Comparison of ENCODE assay signal across 10 cellular contexts in the genomic region with DNA sequence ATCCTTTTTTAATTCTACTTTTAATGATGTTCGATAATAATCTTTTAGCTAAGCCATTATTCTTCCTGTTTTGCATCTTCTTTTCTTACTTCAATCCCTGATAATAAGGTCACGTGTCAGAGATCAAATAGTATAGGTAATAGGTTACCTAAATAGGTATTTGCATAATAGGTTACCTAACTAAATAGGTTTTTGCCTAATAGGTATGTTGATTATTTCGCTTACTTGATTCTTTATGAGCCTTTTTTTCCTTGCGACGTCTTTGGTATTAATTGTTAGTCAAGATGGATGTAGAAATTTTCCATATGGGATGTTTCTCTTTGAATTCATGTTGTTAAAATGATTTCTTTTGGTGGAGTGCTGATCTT. TPM values are rescaled to one million over a fixed set of nuclear protein-coding genes. Genes with fewer than 3 reads are reported as not detected.
DNase-seq lines count a peak whose midpoint lies in the region; FAIRE-seq and TF ChIP-seq lines count a peak whose summit lies in the region.
"Had no signal": no experiment of that assay in that cellular context is flagged by ENCODE, and none has a peak within 500 bp of the region (broad histone marks: within the 10 kb centered on the region; RNA-seq: fewer than 3 reads in every experiment).

No MANE protein-coding gene starts in this region.

- FAIRE-seq in D721Med (lab: Jason Lieb, UNC), result peak; percentile 71
- FAIRE-seq in H1 (lab: Jason Lieb, UNC), result no peak
- FAIRE-seq: small intestine had no signal

- H2BK15ac ChIP-seq in H1 (ENCODE audit: low read length), result no peak overlapping the region

- CTCF ChIA-PET in H1 (lab: Charles Lee; ENCODE audit: partially characterized antibody), result interaction anchor here (0.9 to 5.1 kb wide), 4 partner anchors 20 to 85 kb away, joined by 3 to 34 read pairs (median 3); no protein-coding TSS in a partner anchor

- no peak overlapping the region for H2BK20ac ChIP-seq in H1 (ENCODE audit: low read length)

- no peak for TF ChIP-seq RAD21 in H1 (IDR thresholded peaks at IDR 0.05 in 1 of 2, conservative IDR thresholded peaks at IDR 0.05 in 1 of 2; ENCODE audit: low read depth in 2 of 2, low read length in 2 of 2)

- peak overlapping the region; percentile 64 for H3K4me3 ChIP-seq in LNCaP clone FGC (ENCODE audit: low read depth, low read length)
- H3K4me3 ChIP-seq in H1 (ENCODE audit: extremely low read depth in 1 of 4, insufficient read depth in 2 of 4, low read depth in 3 of 4, low read length in 4 of 4), result peak overlapping the region in 2 of 4 experiments; percentile 14 to 82; a peak in 3 of 8 replicates
- H3K4me3 ChIP-seq in neural progenitor cell, result peak overlapping the region; percentile 83

- no peak for TF ChIP-seq CTCF in D721Med (IDR thresholded peaks at IDR 0.05; ENCODE audit: insufficient read depth, missing control alignments)
- no peak for TF ChIP-seq CTCF in LNCaP clone FGC (IDR thresholded peaks at IDR 0.05; ENCODE audit: control insufficient read depth, extremely low read depth, insufficient read depth)
- no peak for TF ChIP-seq CTCF in H1 (IDR thresholded peaks at IDR 0.05; ENCODE audit: control extremely low read depth in 1 of 3, insufficient read depth in 1 of 3, low read depth in 1 of 3, low read length in 3 of 3)
- no peak for TF ChIP-seq CTCF in neural progenitor cell (IDR thresholded peaks at IDR 0.05)

- H2BK120ac ChIP-seq in H1 (replicated peaks; ENCODE audit: low read depth, low read length), result no peak overlapping the region

- H4K5ac ChIP-seq in H1 (ENCODE audit: insufficient read length, low read depth, low read length), result no peak overlapping the region

- H3K79me2 ChIP-seq in H1 (ENCODE audit: control insufficient read depth in 1 of 2, insufficient read depth in 2 of 2, low read length in 2 of 2), result peaks cover 10 to 83% of the 10 kb centered on the region in 2 experiments; a peak in 3 of 4 replicates
- peaks cover 92% of the 10 kb centered on the region for H3K79me2 ChIP-seq in neural progenitor cell (ENCODE audit: low read depth)

- no peak for DNase-seq in D721Med (ENCODE audit: insufficient read length, low spot score)
- DNase-seq in LNCaP clone FGC (ENCODE audit: low read depth), result no peak
- DNase-seq in H1 (ENCODE audit: low read depth in 1 of 2, low spot score in 2 of 2), result no peak
- DNase-seq in neural progenitor cell (ENCODE audit: low spot score), result no peak
- no peak for DNase-seq in SKM-1 (lab: John Stamatoyannopoulos, UW; ENCODE audit: unreplicated experiment)
- DNase-seq in HCEC 1CT, result no peak
- no peak for DNase-seq in T-helper 1 cell
- no peak for DNase-seq in glomerular visceral epithelial cell (ENCODE audit: extremely low spot score)

- peaks cover 0 to 8% (median 0%) of the 10 kb centered on the region in 4 experiments; a peak in 2 of 8 replicates for H3K36me3 ChIP-seq in H1 (ENCODE audit: control insufficient read depth in 2 of 4, insufficient read depth in 4 of 4, low read length in 3 of 4)
- H3K36me3 ChIP-seq in neural progenitor cell, result peaks cover 16% of the 10 kb centered on the region

- no peaks in the 10 kb centered on the region for H3K79me1 ChIP-seq in H1 (ENCODE audit: low read depth, low read length)

- H3K27ac Mint-ChIP-seq in neural progenitor cell, result no peak overlapping the region
- H3K27ac Mint-ChIP-seq: activated naive CD4-positive, alpha-beta T cell treated with anti-CD3 and anti-CD28 coated beads, Interleukin-2, amount 10 ng/mL, durations not matched to agents 7 days and 5 days had no signal

- no peak overlapping the region for H3K18ac ChIP-seq in H1 (ENCODE audit: extremely low read depth, low read length)

- H2BK5ac ChIP-seq in H1 (ENCODE audit: low read depth, low read length), result no peak overlapping the region

- H3K4me1 Mint-ChIP-seq in neural progenitor cell, result peaks cover 11% of the 10 kb centered on the region

- H3K23me2 ChIP-seq in H1 (ENCODE audit: low read depth, low read length), result peaks cover 5% of the 10 kb centered on the region

- H3K9me3 Mint-ChIP-seq in neural progenitor cell, result no peaks in the 10 kb centered on the region
- H3K9me3 Mint-ChIP-seq: activated naive CD4-positive, alpha-beta T cell treated with anti-CD3 and anti-CD28 coated beads, Interleukin-2, amount 10 ng/mL, durations not matched to agents 7 days and 5 days had no signal

- H3K36me3 Mint-ChIP-seq in neural progenitor cell, result peaks cover 11% of the 10 kb centered on the region

- peak overlapping the region; percentile 52 to 96; a peak in 3 of 4 replicates for H3K4me2 ChIP-seq in H1 (ENCODE audit: insufficient read depth in 1 of 2, low read depth in 2 of 2, low read length in 2 of 2)
- H3K4me2 ChIP-seq in neural progenitor cell, result peak overlapping the region; percentile 94

- TF ChIP-seq POLR2A in H1 (IDR thresholded peaks at IDR 0.05; ENCODE audit: control extremely low read depth in 1 of 2, low read depth in 2 of 2, low read length in 2 of 2), result no peak

- H4K20me1 ChIP-seq in H1 (replicated peaks in 1 of 2; ENCODE audit: control insufficient read depth in 1 of 2, insufficient read depth in 2 of 2, low read length in 2 of 2), result peaks cover 0 to 6% of the 10 kb centered on the region in 2 experiments
- peaks cover 63% of the 10 kb centered on the region for H4K20me1 ChIP-seq in neural progenitor cell (ENCODE audit: low read depth)

- H3K9ac ChIP-seq in H1 (replicated peaks in 1 of 4; ENCODE audit: extremely low read depth in 1 of 4, low read depth in 3 of 4, low read length in 3 of 4) (no peak overlapping the region), neural progenitor cell (peak overlapping the region; percentile 17)

- peaks cover 3% of the 10 kb centered on the region for H3K27me3 Mint-ChIP-seq in neural progenitor cell (ENCODE audit: insufficient read depth, low read depth)
- H3K27me3 Mint-ChIP-seq: activated naive CD4-positive, alpha-beta T cell treated with anti-CD3 and anti-CD28 coated beads, Interleukin-2, amount 10 ng/mL, durations not matched to agents 7 days and 5 days had no signal

- 93% methylated on average over 5 of the region's 5 CpGs; no CpG with 5 or more reads in 1 of the 2 experiments for WGBS in H1 (ENCODE audit: extremely low coverage in 1 of 2, insufficient coverage in 1 of 2, insufficient read length in 1 of 2, insufficient replicate concordance in 2 of 2, low coverage in 1 of 2, low lambda C conversion rate in 2 of 2, missing lambda C conversion rate in 1 of 2), 2 experiments

- H3F3A ChIP-seq in neural progenitor cell (ENCODE audit: low read depth), result peaks cover 27% of the 10 kb centered on the region

- H2AFZ ChIP-seq in H1 (ENCODE audit: low read length) (no peak overlapping the region), neural progenitor cell (replicated peaks) (no peak overlapping the region)

- H3K4me3 Mint-ChIP-seq in neural progenitor cell, result no peak overlapping the region
- H3K4me3 Mint-ChIP-seq: activated naive CD4-positive, alpha-beta T cell treated with anti-CD3 and anti-CD28 coated beads, Interleukin-2, amount 10 ng/mL, durations not matched to agents 7 days and 5 days had no signal

- H3K23ac ChIP-seq in H1 (ENCODE audit: insufficient read length), result no peak overlapping the region

- POLR2A ChIA-PET in H1 (lab: Charles Lee; ENCODE audit: partially characterized antibody), result interaction anchor here (0.6 to 6.8 kb wide), 3 partner anchors 10 to 92 kb away, joined by 3 to 39 read pairs (median 5); no protein-coding TSS in a partner anchor

- H4K91ac ChIP-seq in H1 (replicated peaks; ENCODE audit: insufficient read length, low read length), result no peak overlapping the region

- H3K4me1 ChIP-seq in H1 (replicated peaks in 1 of 4; ENCODE audit: control insufficient read depth in 3 of 4, insufficient read depth in 4 of 4, low read length in 3 of 4), result peaks cover 0 to 3% (median 1%) of the 10 kb centered on the region in 4 experiments; a peak in 3 of 7 replicates
- peaks cover 26% of the 10 kb centered on the region for H3K4me1 ChIP-seq in neural progenitor cell

- no peak overlapping the region for H3K27ac ChIP-seq in H1 (ENCODE audit: low read depth, low read length)
- no peak overlapping the region for H3K27ac ChIP-seq in neural progenitor cell

- no peaks in the 10 kb centered on the region for H3K9me3 ChIP-seq in H1 (ENCODE audit: insufficient read depth in 2 of 2, low read depth in 1 of 2, low read length in 1 of 2)
- H3K9me3 ChIP-seq in neural progenitor cell (ENCODE audit: low read depth), result no peaks in the 10 kb centered on the region

- H2BK12ac ChIP-seq in H1 (ENCODE audit: low read depth, low read length), result no peak overlapping the region

- H4K8ac ChIP-seq in H1 (ENCODE audit: extremely low read depth, insufficient read depth, low read length), result no peak overlapping the region

- H3K56ac ChIP-seq in H1 (replicated peaks; ENCODE audit: insufficient read length, low read depth, low read length), result no peak overlapping the region

- no peak overlapping the region for H3K14ac ChIP-seq in H1 (ENCODE audit: insufficient read length)

- no peak for TF ChIP-seq EP300 in H1 (IDR thresholded peaks at IDR 0.05; ENCODE audit: borderline replicate concordance in 1 of 2, low read depth in 2 of 2, low read length in 2 of 2)

- H3K27me3 ChIP-seq in H1 (replicated peaks in 1 of 4; ENCODE audit: control insufficient read depth in 3 of 4, extremely low read depth in 1 of 4, insufficient read depth in 3 of 4, low read length in 3 of 4) (no peaks in the 10 kb centered on the region), neural progenitor cell (no peaks in the 10 kb centered on the region)

- no peak overlapping the region for H3K4ac ChIP-seq in H1 (replicated peaks; ENCODE audit: insufficient read length, low read depth, low read length)

- H2AK5ac ChIP-seq in H1 (ENCODE audit: low read depth, low read length), result no peak overlapping the region

RNA-seq across cellular contexts. Expression of a gene that starts 2.5 kb away (rescaled TPM):
- total RNA-seq in H1 (2021; fragmentation: NEBNext Ultra II Directional; extraction: Animal tissue kit (Norgen Biotek cat#: 25700)), result 40.4 and 43.6 TPM in 2 replicates
- 10.9 and 20.9 TPM in 2 replicates for polyA plus RNA-seq in H1 (2011; rRNA removed)
- polyA plus RNA-seq in H1 (2011; cell fraction: cytosol; rRNA removed), result 22.2 TPM
- 12.5 TPM for polyA plus RNA-seq in H1 (2011; cell fraction: nucleus; rRNA removed)
- 21.1 to 34.1 TPM (median 24.2 TPM) in 4 replicates for polyA plus RNA-seq in H1 (2012, experiment 1 of 2)
- 4.3 TPM for polyA plus RNA-seq in H1 (2012, experiment 2 of 2)
- 29.1 TPM for polyA plus RNA-seq in H1 (2013, experiment 1 of 2)
- polyA plus RNA-seq in H1 (2013, experiment 2 of 2), result 31.8 TPM
- polyA minus RNA-seq in H1 (2011; rRNA and poly(A)+ RNA removed), result 29.0 and 29.3 TPM in 2 replicates
- polyA minus RNA-seq in H1 (2011; cell fraction: cytosol; rRNA and poly(A)+ RNA removed), result 11.0 TPM
- 14.6 TPM for polyA minus RNA-seq in H1 (2011; cell fraction: nucleus; rRNA and poly(A)+ RNA removed)
- total RNA-seq in neural progenitor cell (ENCODE audit: low replicate concordance), result 52.5 and 65.1 TPM in 2 replicates

RNA-seq across cellular contexts. Expression of a gene that starts 2.9 kb away (rescaled TPM):
- total RNA-seq in H1 (2021; fragmentation: NEBNext Ultra II Directional; extraction: Animal tissue kit (Norgen Biotek cat#: 25700)), result 28.8 and 29.2 TPM in 2 replicates
- 3.3 and 5.1 TPM in 2 replicates for polyA plus RNA-seq in H1 (2011; rRNA removed)
- polyA plus RNA-seq in H1 (2011; cell fraction: cytosol; rRNA removed), result 8.3 TPM
- polyA plus RNA-seq in H1 (2011; cell fraction: nucleus; rRNA removed), result 20.1 TPM
- 15.0 to 19.7 TPM (median 16.4 TPM) in 4 replicates for polyA plus RNA-seq in H1 (2012, experiment 1 of 2)
- 1.1 TPM for polyA plus RNA-seq in H1 (2012, experiment 2 of 2)
- 21.7 TPM for polyA plus RNA-seq in H1 (2013, experiment 1 of 2)
- 21.9 TPM for polyA plus RNA-seq in H1 (2013, experiment 2 of 2)
- 20.5 and 20.9 TPM in 2 replicates for polyA minus RNA-seq in H1 (2011; rRNA and poly(A)+ RNA removed)
- 18.4 TPM for polyA minus RNA-seq in H1 (2011; cell fraction: cytosol; rRNA and poly(A)+ RNA removed)
- polyA minus RNA-seq in H1 (2011; cell fraction: nucleus; rRNA and poly(A)+ RNA removed), result 52.9 TPM
- total RNA-seq in neural progenitor cell (ENCODE audit: low replicate concordance), result 38.5 and 65.8 TPM in 2 replicates

RNA-seq across cellular contexts. Expression of a gene that starts 36.3 kb away (rescaled TPM):
- 42.9 and 44.1 TPM in 2 replicates for total RNA-seq in H1 (2021; fragmentation: NEBNext Ultra II Directional; extraction: Animal tissue kit (Norgen Biotek cat#: 25700))
- polyA plus RNA-seq in H1 (2011; rRNA removed), result 14.5 and 22.7 TPM in 2 replicates
- 31.6 TPM for polyA plus RNA-seq in H1 (2011; cell fraction: cytosol; rRNA removed)
- polyA plus RNA-seq in H1 (2011; cell fraction: nucleus; rRNA removed), result 12.4 TPM
- 39.7 to 72.2 TPM (median 46.4 TPM) in 4 replicates for polyA plus RNA-seq in H1 (2012, experiment 1 of 2)
- polyA plus RNA-seq in H1 (2012, experiment 2 of 2), result 14.9 TPM
- 41.5 TPM for polyA plus RNA-seq in H1 (2013, experiment 1 of 2)
- 45.3 TPM for polyA plus RNA-seq in H1 (2013, experiment 2 of 2)
- 18.5 and 26.1 TPM in 2 replicates for polyA minus RNA-seq in H1 (2011; rRNA and poly(A)+ RNA removed)
- polyA minus RNA-seq in H1 (2011; cell fraction: cytosol; rRNA and poly(A)+ RNA removed), result 14.9 TPM
- 17.2 TPM for polyA minus RNA-seq in H1 (2011; cell fraction: nucleus; rRNA and poly(A)+ RNA removed)
- total RNA-seq in neural progenitor cell (ENCODE audit: low replicate concordance), result 29.8 and 41.3 TPM in 2 replicates
